In genomic region chr18:79445740-79446566, GRCh38 we compare ENCODE assay signal across 18 cellular contexts. TPM values are rescaled to one million over a fixed set of nuclear protein-coding genes. Genes with fewer than 3 reads are reported as not detected.
DNase-seq lines count a peak whose midpoint lies in the region; ATAC-seq and TF ChIP-seq lines count a peak whose summit lies in the region.
"Had no signal": no experiment of that assay in that cellular context is flagged by ENCODE, and none has a peak within 500 bp of the region (broad histone marks: within the 10 kb centered on the region; RNA-seq: fewer than 3 reads in every experiment).

No MANE protein-coding gene starts in this region.

- no peak for ATAC-seq in CD8-positive, alpha-beta T cell
- ATAC-seq: mucosa of descending colon had no signal

- no peaks in the 10 kb centered on the region for H3K27me3 ChIP-seq in CD8-positive, alpha-beta T cell (ENCODE audit: insufficient read depth, low read length)
- H3K27me3 ChIP-seq: SJCRH30 had no signal

- H3K9me3 Mint-ChIP-seq in CD8-positive, alpha-beta T cell: no peaks in the 10 kb centered on the region
- no peaks in the 10 kb centered on the region for H3K9me3 Mint-ChIP-seq in nephron progenitor cell
- H3K9me3 Mint-ChIP-seq: activated B cell treated with CpG ODN at 0.5 μM for 24 hours; activated T-helper 2 cell treated with anti-CD3 and anti-CD28 coated beads, Interferon-gamma antibody, Interleukin-2, Interleukin-4, amounts not matched to agents 10 μg/mL and 5 μg/mL and 100 μg/mL, durations not matched to agents 14 hours and 24 hours and 36 hours had no signal

- peak; percentile 42 for DNase-seq in AG20443 (ENCODE audit: low spot score)
- no peak for DNase-seq in CD8-positive, alpha-beta T cell
- peak; percentile 41 for DNase-seq in astrocyte of the hippocampus (ENCODE audit: low read depth, low spot score)
- no peak for DNase-seq in nephron progenitor cell
- DNase-seq in NCI-H2029 (lab: John Stamatoyannopoulos, UW): no peak
- no peak for DNase-seq in NCI-H82 treated with DMSO at 0.1 percent for 48 hours (lab: John Stamatoyannopoulos, UW; ENCODE audit: unreplicated experiment)
- no peak for DNase-seq in activated CD8-positive, alpha-beta memory T cell treated with anti-CD3 and anti-CD28 coated beads, Interleukin-2, amount 50 U/mL, for 48 hours
- DNase-seq: activated B cell treated with CpG ODN at 0.5 μM for 24 hours; cerebellar nuclear complex; DMS 273 treated with DMSO at 0.1 percent for 48 hours; mucosa of descending colon; NCI-H1105; NCI-H526; nucleus accumbens; SJCRH30; stimulated activated CD4-positive, alpha-beta T cell treated with anti-CD3 and anti-CD28 coated beads, Interleukin-2, amount 100 ng/mL, for 48 hours; T-helper 2 cell had no signal

- peak overlapping the region; percentile 71 for H3K27ac Mint-ChIP-seq in CD8-positive, alpha-beta T cell
- H3K27ac Mint-ChIP-seq in nephron progenitor cell: peak overlapping the region; percentile 83
- H3K27ac Mint-ChIP-seq: activated B cell treated with CpG ODN at 0.5 μM for 24 hours; activated T-helper 2 cell treated with anti-CD3 and anti-CD28 coated beads, Interferon-gamma antibody, Interleukin-2, Interleukin-4, amounts not matched to agents 10 μg/mL and 5 μg/mL and 100 μg/mL, durations not matched to agents 14 hours and 24 hours and 36 hours had no signal

- CTCF ChIA-PET in CD8-positive, alpha-beta T cell (lab: Charles Lee): no interaction called here

- POLR2A ChIA-PET in CD8-positive, alpha-beta T cell (lab: Charles Lee): no interaction called here

- no peaks in the 10 kb centered on the region for H3K27me3 Mint-ChIP-seq in CD8-positive, alpha-beta T cell (ENCODE audit: low read depth)
- H3K27me3 Mint-ChIP-seq in nephron progenitor cell (ENCODE audit: low read depth, poor library complexity): no peaks in the 10 kb centered on the region
- H3K27me3 Mint-ChIP-seq: activated B cell treated with CpG ODN at 0.5 μM for 24 hours had no signal

- no peak overlapping the region for H3K4me3 ChIP-seq in CD8-positive, alpha-beta T cell (ENCODE audit: low read depth, low read length)
- H3K4me3 ChIP-seq: mucosa of descending colon, SJCRH30 had no signal

- H3K36me3 Mint-ChIP-seq in CD8-positive, alpha-beta T cell: peaks cover 39% of the 10 kb centered on the region
- no peaks in the 10 kb centered on the region for H3K36me3 Mint-ChIP-seq in nephron progenitor cell (ENCODE audit: low read depth)

- H3K4me1 ChIP-seq in CD8-positive, alpha-beta T cell (ENCODE audit: insufficient read depth, low read length): no peaks in the 10 kb centered on the region
- H3K4me1 ChIP-seq: SJCRH30 had no signal

- H3K36me3 ChIP-seq in CD8-positive, alpha-beta T cell (ENCODE audit: insufficient read depth, low read length): peaks cover 26% of the 10 kb centered on the region
- H3K36me3 ChIP-seq: SJCRH30 had no signal

- intact Hi-C loops in CD8-positive, alpha-beta T cell (cut with DNase I, micrococcal nuclease): loop anchor here (5.0 to 10.0 kb wide), 2 partner anchors 51 to 81 kb away; partner anchors contain the start of gene NFATC1 (in 1 of the 2)

- no peak overlapping the region for H3K4me3 Mint-ChIP-seq in CD8-positive, alpha-beta T cell
- H3K4me3 Mint-ChIP-seq in nephron progenitor cell: no peak overlapping the region
- H3K4me3 Mint-ChIP-seq: activated B cell treated with CpG ODN at 0.5 μM for 24 hours had no signal

- TF ChIP-seq CTCF in CD8-positive, alpha-beta T cell (IDR thresholded peaks at IDR 0.05): no peak
- no peak for TF ChIP-seq CTCF in nephron progenitor cell (IDR thresholded peaks at IDR 0.05)

- H3K27ac ChIP-seq in CD8-positive, alpha-beta T cell (ENCODE audit: low read depth, low read length): no peak overlapping the region
- H3K27ac ChIP-seq: SJCRH30 had no signal

- peaks cover 13% of the 10 kb centered on the region for H3K4me1 Mint-ChIP-seq in CD8-positive, alpha-beta T cell (ENCODE audit: low read depth)
- peaks cover 59% of the 10 kb centered on the region for H3K4me1 Mint-ChIP-seq in nephron progenitor cell

- H3K9me3 ChIP-seq in CD8-positive, alpha-beta T cell (ENCODE audit: low read length): no peaks in the 10 kb centered on the region
- H3K9me3 ChIP-seq: mucosa of descending colon, SJCRH30 had no signal

RNA-seq across cellular contexts. Expression of gene NFATC1, which starts 50.2 kb away (rescaled TPM):
- total RNA-seq in CD8-positive, alpha-beta T cell: 10 to 100 TPM; 91.1 to 93.7 TPM

Comparison
In these comparisons a context has a peak if more than half of its experiments do, and no peak if none do; other contexts are left out.
1. DNase-seq: peak in AG20443 (single experiment) and astrocyte of the hippocampus (single experiment); none in CD8-positive, alpha-beta T cell (0 of 7), nephron progenitor cell (single experiment), NCI-H2029 (single experiment), NCI-H82 treated with DMSO at 0.1 percent for 48 hours (single experiment) and activated CD8-positive, alpha-beta memory T cell treated with anti-CD3 and anti-CD28 coated beads, Interleukin-2, amount 50 U/mL, for 48 hours (single experiment).